ENCODE assay signal across 35 cellular contexts in the genomic region with DNA sequence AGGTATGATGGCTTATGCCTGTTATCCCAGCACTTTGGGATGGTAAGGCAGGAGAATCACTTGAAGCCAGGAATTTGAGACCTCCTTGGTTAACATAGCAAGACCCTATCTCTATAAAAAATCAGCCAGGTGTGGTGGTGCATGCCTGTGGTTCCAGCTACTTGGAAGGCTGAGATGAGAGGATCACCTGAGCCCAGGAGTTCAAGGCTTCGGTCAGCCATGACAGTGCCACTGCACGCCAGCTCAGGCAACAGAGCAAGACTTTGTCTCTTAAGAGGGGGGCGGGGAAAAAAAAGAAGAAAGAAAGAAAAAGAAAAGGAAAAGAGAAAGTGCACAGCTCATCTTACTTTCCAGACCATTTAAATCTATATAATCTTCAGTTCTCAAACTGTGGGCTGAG.
DNase-seq lines count a peak whose midpoint lies in the region; ATAC-seq and TF ChIP-seq lines count a peak whose summit lies in the region.
"Had no signal": no experiment of that assay in that cellular context is flagged by ENCODE, and none has a peak within 500 bp of the region (broad histone marks: within the 10 kb centered on the region; RNA-seq: fewer than 3 reads in every experiment).

No MANE protein-coding gene starts in this region.

- H3K4me3 Mint-ChIP-seq in activated naive CD8-positive, alpha-beta T cell: no peak overlapping the region
- H3K4me3 Mint-ChIP-seq in activated naive CD8-positive, alpha-beta T cell treated with anti-CD3 and anti-CD28 coated beads, Interleukin-2, amount 50 U/mL, for 24 hours: no peak overlapping the region
- peak overlapping the region; percentile 68 for H3K4me3 Mint-ChIP-seq in neural progenitor cell
- no peak overlapping the region for H3K4me3 Mint-ChIP-seq in activated T-helper 1 cell treated with anti-CD3 and anti-CD28 coated beads, Interleukin-12 subunit alpha, Interleukin-12 subunit beta, Interleukin-2, Interleukin-4 antibody, amounts not matched to agents 30 ng/mL and 10 ng/mL and 1 ng/mL, durations not matched to agents 14 hours and 24 hours and 36 hours
- H3K4me3 Mint-ChIP-seq: B cell; CD14-positive monocyte; CD4-positive, alpha-beta memory T cell; CD4-positive, alpha-beta T cell; CD4-positive, CD25-positive, alpha-beta regulatory T cell; CD8-positive, alpha-beta memory T cell; CD8-positive, alpha-beta T cell had no signal

- H3K27me3 Mint-ChIP-seq in activated naive CD8-positive, alpha-beta T cell: no peaks in the 10 kb centered on the region
- no peaks in the 10 kb centered on the region for H3K27me3 Mint-ChIP-seq in activated naive CD8-positive, alpha-beta T cell treated with anti-CD3 and anti-CD28 coated beads, Interleukin-2, amount 50 U/mL, for 24 hours
- peaks cover 6% of the 10 kb centered on the region for H3K27me3 Mint-ChIP-seq in neural progenitor cell (ENCODE audit: insufficient read depth, low read depth)
- no peaks in the 10 kb centered on the region for H3K27me3 Mint-ChIP-seq in activated T-helper 1 cell treated with anti-CD3 and anti-CD28 coated beads, Interleukin-12 subunit alpha, Interleukin-12 subunit beta, Interleukin-2, Interleukin-4 antibody, amounts not matched to agents 30 ng/mL and 10 ng/mL and 1 ng/mL, durations not matched to agents 14 hours and 24 hours and 36 hours (ENCODE audit: insufficient read depth)
- H3K27me3 Mint-ChIP-seq: B cell; CD4-positive, alpha-beta memory T cell; CD4-positive, alpha-beta T cell had no signal

- no peaks in the 10 kb centered on the region for H4K20me1 ChIP-seq in neural progenitor cell (ENCODE audit: low read depth)
- H4K20me1 ChIP-seq: BLaER1; BLaER1 treated with 17β-estradiol and CSF1 and Interleukin-3, amounts not matched to agents 10 nM and 100 nM had no signal

- TF ChIP-seq EP300 in suprapubic skin (IDR thresholded peaks at IDR 0.05): no peak

- peak overlapping the region; percentile 66 for H3K27ac Mint-ChIP-seq in activated naive CD8-positive, alpha-beta T cell
- H3K27ac Mint-ChIP-seq in activated naive CD8-positive, alpha-beta T cell treated with anti-CD3 and anti-CD28 coated beads, Interleukin-2, amount 50 U/mL, for 24 hours: no peak overlapping the region
- H3K27ac Mint-ChIP-seq in neural progenitor cell: no peak overlapping the region
- no peak overlapping the region for H3K27ac Mint-ChIP-seq in activated T-helper 1 cell treated with anti-CD3 and anti-CD28 coated beads, Interleukin-12 subunit alpha, Interleukin-12 subunit beta, Interleukin-2, Interleukin-4 antibody, amounts not matched to agents 30 ng/mL and 10 ng/mL and 1 ng/mL, durations not matched to agents 14 hours and 24 hours and 36 hours
- H3K27ac Mint-ChIP-seq: B cell; CD14-positive monocyte; CD4-positive, alpha-beta memory T cell; CD4-positive, alpha-beta T cell; CD4-positive, CD25-positive, alpha-beta regulatory T cell; CD8-positive, alpha-beta memory T cell; CD8-positive, alpha-beta T cell had no signal

- H3K9me3 ChIP-seq in neural progenitor cell (ENCODE audit: low read depth) (no peaks in the 10 kb centered on the region), thyroid gland (no peaks in the 10 kb centered on the region), suprapubic skin (no peaks in the 10 kb centered on the region)
- H3K9me3 ChIP-seq: A549, BE2C, BLaER1, Caco-2 had no signal

- WGBS in thyroid gland, 2 donors: 56 to 73% methylated on average over 3 of the region's 3 CpGs
- WGBS in suprapubic skin: 91% methylated on average over 3 of the region's 3 CpGs

- H3K4me1 Mint-ChIP-seq in activated naive CD8-positive, alpha-beta T cell (ENCODE audit: low read depth): no peaks in the 10 kb centered on the region
- H3K4me1 Mint-ChIP-seq in activated naive CD8-positive, alpha-beta T cell treated with anti-CD3 and anti-CD28 coated beads, Interleukin-2, amount 50 U/mL, for 24 hours: no peaks in the 10 kb centered on the region
- peaks cover 11% of the 10 kb centered on the region for H3K4me1 Mint-ChIP-seq in neural progenitor cell
- H3K4me1 Mint-ChIP-seq in activated T-helper 1 cell treated with anti-CD3 and anti-CD28 coated beads, Interleukin-12 subunit alpha, Interleukin-12 subunit beta, Interleukin-2, Interleukin-4 antibody, amounts not matched to agents 30 ng/mL and 10 ng/mL and 1 ng/mL, durations not matched to agents 14 hours and 24 hours and 36 hours (ENCODE audit: low read depth): no peaks in the 10 kb centered on the region
- H3K4me1 Mint-ChIP-seq: B cell; CD14-positive monocyte; CD4-positive, alpha-beta memory T cell; CD4-positive, CD25-positive, alpha-beta regulatory T cell; CD8-positive, alpha-beta memory T cell had no signal

- no peak overlapping the region for H2AFZ ChIP-seq in neural progenitor cell (replicated peaks)

- no peak for TF ChIP-seq POLR2A in thyroid gland (IDR thresholded peaks at IDR 0.05)
- no peak for TF ChIP-seq POLR2A in suprapubic skin (IDR thresholded peaks at IDR 0.05)

- ATAC-seq in activated naive CD8-positive, alpha-beta T cell treated with anti-CD3 and anti-CD28 coated beads, Interleukin-2, amount 50 U/mL, for 24 hours: no peak
- ATAC-seq: A549; CD8-positive, alpha-beta T cell had no signal

- H3K27ac ChIP-seq in neural progenitor cell (no peak overlapping the region), thyroid gland (no peak overlapping the region), suprapubic skin (no peak overlapping the region)
- H3K27ac ChIP-seq: 22Rv1; A549; BLaER1; BLaER1 treated with 17β-estradiol and CSF1 and Interleukin-3, amounts not matched to agents 10 nM and 100 nM; C4-2B had no signal

- H3K36me3 Mint-ChIP-seq in activated naive CD8-positive, alpha-beta T cell: no peaks in the 10 kb centered on the region
- H3K36me3 Mint-ChIP-seq in activated naive CD8-positive, alpha-beta T cell treated with anti-CD3 and anti-CD28 coated beads, Interleukin-2, amount 50 U/mL, for 24 hours (ENCODE audit: low read depth): no peaks in the 10 kb centered on the region
- peaks cover 7% of the 10 kb centered on the region for H3K36me3 Mint-ChIP-seq in neural progenitor cell
- H3K36me3 Mint-ChIP-seq in activated T-helper 1 cell treated with anti-CD3 and anti-CD28 coated beads, Interleukin-12 subunit alpha, Interleukin-12 subunit beta, Interleukin-2, Interleukin-4 antibody, amounts not matched to agents 30 ng/mL and 10 ng/mL and 1 ng/mL, durations not matched to agents 14 hours and 24 hours and 36 hours (ENCODE audit: low read depth): no peaks in the 10 kb centered on the region
- H3K36me3 Mint-ChIP-seq: CD14-positive monocyte; CD4-positive, alpha-beta memory T cell; CD4-positive, CD25-positive, alpha-beta regulatory T cell; CD8-positive, alpha-beta memory T cell; CD8-positive, alpha-beta T cell had no signal

- H3K79me2 ChIP-seq in neural progenitor cell (ENCODE audit: low read depth): no peaks in the 10 kb centered on the region

- peaks cover 6% of the 10 kb centered on the region for H3K9me3 Mint-ChIP-seq in activated naive CD8-positive, alpha-beta T cell (ENCODE audit: low read depth)
- peaks cover 3% of the 10 kb centered on the region for H3K9me3 Mint-ChIP-seq in activated naive CD8-positive, alpha-beta T cell treated with anti-CD3 and anti-CD28 coated beads, Interleukin-2, amount 50 U/mL, for 24 hours
- peaks cover 23% of the 10 kb centered on the region for H3K9me3 Mint-ChIP-seq in neural progenitor cell
- H3K9me3 Mint-ChIP-seq in activated T-helper 1 cell treated with anti-CD3 and anti-CD28 coated beads, Interleukin-12 subunit alpha, Interleukin-12 subunit beta, Interleukin-2, Interleukin-4 antibody, amounts not matched to agents 30 ng/mL and 10 ng/mL and 1 ng/mL, durations not matched to agents 14 hours and 24 hours and 36 hours: no peaks in the 10 kb centered on the region

- H3K4me2 ChIP-seq in neural progenitor cell: no peak overlapping the region
- H3K4me2 ChIP-seq: A549; BLaER1; BLaER1 treated with 17β-estradiol and CSF1 and Interleukin-3, amounts not matched to agents 10 nM and 100 nM had no signal

- H3K36me3 ChIP-seq in neural progenitor cell: no peaks in the 10 kb centered on the region
- no peaks in the 10 kb centered on the region for H3K36me3 ChIP-seq in thyroid gland
- H3K36me3 ChIP-seq in suprapubic skin: no peaks in the 10 kb centered on the region
- H3K36me3 ChIP-seq: BE2C; BLaER1; BLaER1 treated with 17β-estradiol and CSF1 and Interleukin-3, amounts not matched to agents 10 nM and 100 nM had no signal

- intact Hi-C loops in thyroid gland (cut with DNase I): no loop called here
- intact Hi-C loops in activated T-helper 1 cell treated with anti-CD3 and anti-CD28 coated beads, Interleukin-12 subunit alpha, Interleukin-12 subunit beta, Interleukin-2, Interleukin-4 antibody, amounts not matched to agents 30 ng/mL and 10 ng/mL and 1 ng/mL, durations not matched to agents 14 hours and 24 hours and 36 hours (cut with micrococcal nuclease): no loop called here

- H3K4me1 ChIP-seq in neural progenitor cell (peaks cover 21% of the 10 kb centered on the region), thyroid gland (no peaks in the 10 kb centered on the region), suprapubic skin (no peaks in the 10 kb centered on the region)
- H3K4me1 ChIP-seq: A549; BE2C; BLaER1; BLaER1 treated with 17β-estradiol and CSF1 and Interleukin-3, amounts not matched to agents 10 nM and 100 nM; Caco-2 had no signal

- DNase-seq in activated naive CD8-positive, alpha-beta T cell treated with anti-CD3 and anti-CD28 coated beads, Interleukin-2, amount 50 U/mL, for 24 hours: no peak
- DNase-seq in left kidney (ENCODE audit: low read depth, low spot score) (peak; percentile 50), neural progenitor cell (ENCODE audit: low spot score) (no peak), thyroid gland (peak; percentile 36 to 59), amygdala (lab: John Stamatoyannopoulos, UW) (no peak), suprapubic skin (ENCODE audit: low spot score in 2 of 2) (no peak)
- DNase-seq in activated T-helper 1 cell treated with anti-CD3 and anti-CD28 coated beads, Interleukin-12 subunit alpha, Interleukin-12 subunit beta, Interleukin-2, Interleukin-4 antibody, amounts not matched to agents 30 ng/mL and 10 ng/mL and 1 ng/mL, durations not matched to agents 14 hours and 24 hours and 36 hours (ENCODE audit: low spot score): no peak
- DNase-seq: 8988T; ACHN; AML-193; BE2C; C1 segment of cervical spinal cord; Caco-2; Calu3; CD4-positive, alpha-beta memory T cell; CD4-positive, alpha-beta T cell; CD4-positive, CD25-positive, alpha-beta regulatory T cell; CD8-positive, alpha-beta memory T cell; CD8-positive, alpha-beta T cell; COR-L47; DMS 273 treated with DMSO at 0.1 percent for 48 hours; DMS153; DMS53; DMS79; DMS79 treated with DMSO at 0.1 percent for 48 hours; DND-41; EL had no signal

- no peak for TF ChIP-seq CTCF in neural progenitor cell (IDR thresholded peaks at IDR 0.05)
- TF ChIP-seq CTCF in thyroid gland (IDR thresholded peaks at IDR 0.05): no peak
- TF ChIP-seq CTCF in suprapubic skin (IDR thresholded peaks at IDR 0.05): no peak

- H3K9ac ChIP-seq in neural progenitor cell: no peak overlapping the region
- H3K9ac ChIP-seq: BLaER1; BLaER1 treated with 17β-estradiol and CSF1 and Interleukin-3, amounts not matched to agents 10 nM and 100 nM had no signal

- no peak overlapping the region for H3K4me3 ChIP-seq in neural progenitor cell
- H3K4me3 ChIP-seq in thyroid gland (replicated peaks in 1 of 3): no peak overlapping the region
- H3K4me3 ChIP-seq in suprapubic skin: no peak overlapping the region
- H3K4me3 ChIP-seq: A549; BLaER1; BLaER1 treated with 17β-estradiol and CSF1 and Interleukin-3, amounts not matched to agents 10 nM and 100 nM had no signal

- no peaks in the 10 kb centered on the region for H3F3A ChIP-seq in neural progenitor cell (ENCODE audit: low read depth)

- H3K27me3 ChIP-seq in neural progenitor cell: no peaks in the 10 kb centered on the region
- H3K27me3 ChIP-seq in thyroid gland: no peaks in the 10 kb centered on the region
- H3K27me3 ChIP-seq in suprapubic skin: no peaks in the 10 kb centered on the region
- H3K27me3 ChIP-seq: BE2C; BLaER1; BLaER1 treated with 17β-estradiol and CSF1 and Interleukin-3, amounts not matched to agents 10 nM and 100 nM had no signal

Comparison
In these comparisons a context has a peak if more than half of its experiments do, and no peak if none do; other contexts are left out.
1. DNase-seq: peak in left kidney (single experiment) and thyroid gland (2 of 2); none in activated naive CD8-positive, alpha-beta T cell treated with anti-CD3 and anti-CD28 coated beads, Interleukin-2, amount 50 U/mL, for 24 hours (single experiment), neural progenitor cell (single experiment), amygdala (0 of 56), suprapubic skin (0 of 2) and activated T-helper 1 cell treated with anti-CD3 and anti-CD28 coated beads, Interleukin-12 subunit alpha, Interleukin-12 subunit beta, Interleukin-2, Interleukin-4 antibody, amounts not matched to agents 30 ng/mL and 10 ng/mL and 1 ng/mL, durations not matched to agents 14 hours and 24 hours and 36 hours (single experiment).